Comparison of ENCODE assay signal across 11 cellular contexts in the genomic region with DNA sequence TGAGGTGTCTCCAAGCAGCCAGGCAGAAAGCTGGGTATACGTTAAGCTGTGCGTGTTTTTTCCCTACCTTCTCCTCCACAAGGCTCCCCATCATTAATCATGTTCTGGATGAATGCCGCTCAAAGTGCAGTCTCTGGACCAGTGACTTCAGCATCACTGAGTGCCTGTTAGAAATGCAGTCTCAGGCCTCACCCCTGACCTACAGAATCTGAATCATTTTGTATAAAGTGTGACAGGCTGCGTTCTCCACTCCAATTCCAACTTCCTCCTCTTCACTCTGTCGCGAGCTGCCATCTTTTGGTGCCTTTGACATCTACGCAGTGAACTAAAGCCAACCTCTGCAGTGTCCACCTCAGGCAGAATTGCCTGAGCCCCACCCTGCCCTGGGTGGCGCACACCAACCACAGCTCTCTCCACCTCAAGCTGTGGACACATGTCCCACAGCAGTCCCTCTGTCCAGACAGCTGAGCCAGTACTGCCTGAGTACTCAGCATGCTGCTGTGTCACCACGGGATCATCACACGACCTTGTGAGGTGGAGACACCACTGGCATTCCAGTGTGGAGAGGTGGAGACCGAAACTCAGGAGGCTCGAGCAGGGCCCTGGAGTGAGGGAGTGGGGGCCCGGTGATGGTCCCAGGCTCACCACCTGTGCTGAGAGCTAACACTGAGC.
"Had no signal": no experiment of that assay in that cellular context is flagged by ENCODE, and none has a peak within 500 bp of the region (broad histone marks: within the 10 kb centered on the region; RNA-seq: fewer than 3 reads in every experiment).

No MANE protein-coding gene starts in this region.

- H3K9me3 Mint-ChIP-seq: activated naive CD8-positive, alpha-beta T cell treated with anti-CD3 and anti-CD28 coated beads, Interleukin-2, amount 50 U/mL, for 24 hours; memory B cell; neural crest cell had no signal

- H3K36me3 Mint-ChIP-seq: memory B cell had no signal

- ATAC-seq: activated CD4-positive, CD25-positive, alpha-beta regulatory T cell treated with anti-CD3 and anti-CD28 coated beads, Interleukin-2, amount 50 U/mL, for 24 hours; activated naive CD8-positive, alpha-beta T cell treated with anti-CD3 and anti-CD28 coated beads, Interleukin-2, amount 50 U/mL, for 24 hours; foreskin keratinocyte; heart left ventricle had no signal

- H3K4me3 Mint-ChIP-seq: activated naive CD8-positive, alpha-beta T cell treated with anti-CD3 and anti-CD28 coated beads, Interleukin-2, amount 50 U/mL, for 24 hours; memory B cell; neural crest cell had no signal

- DNase-seq: activated CD4-positive, alpha-beta T cell treated with anti-CD3 and anti-CD28 coated beads, Interleukin-2, amount 50 U/mL, for 48 hours; activated naive CD8-positive, alpha-beta T cell treated with anti-CD3 and anti-CD28 coated beads, Interleukin-2, amount 50 U/mL, for 24 hours; foreskin keratinocyte; heart left ventricle; left ventricle myocardium inferior; ovary; stimulated activated CD4-positive, alpha-beta T cell treated with anti-CD3 and anti-CD28 coated beads, Interleukin-4, amount 100 ng/mL, for 24 hours; T-helper 2 cell had no signal

- H3K4me1 Mint-ChIP-seq: neural crest cell had no signal

- H3K27ac Mint-ChIP-seq: activated naive CD8-positive, alpha-beta T cell treated with anti-CD3 and anti-CD28 coated beads, Interleukin-2, amount 50 U/mL, for 24 hours; memory B cell had no signal
